Comparison of ENCODE assay signal across 1 cellular context in the genomic region with DNA sequence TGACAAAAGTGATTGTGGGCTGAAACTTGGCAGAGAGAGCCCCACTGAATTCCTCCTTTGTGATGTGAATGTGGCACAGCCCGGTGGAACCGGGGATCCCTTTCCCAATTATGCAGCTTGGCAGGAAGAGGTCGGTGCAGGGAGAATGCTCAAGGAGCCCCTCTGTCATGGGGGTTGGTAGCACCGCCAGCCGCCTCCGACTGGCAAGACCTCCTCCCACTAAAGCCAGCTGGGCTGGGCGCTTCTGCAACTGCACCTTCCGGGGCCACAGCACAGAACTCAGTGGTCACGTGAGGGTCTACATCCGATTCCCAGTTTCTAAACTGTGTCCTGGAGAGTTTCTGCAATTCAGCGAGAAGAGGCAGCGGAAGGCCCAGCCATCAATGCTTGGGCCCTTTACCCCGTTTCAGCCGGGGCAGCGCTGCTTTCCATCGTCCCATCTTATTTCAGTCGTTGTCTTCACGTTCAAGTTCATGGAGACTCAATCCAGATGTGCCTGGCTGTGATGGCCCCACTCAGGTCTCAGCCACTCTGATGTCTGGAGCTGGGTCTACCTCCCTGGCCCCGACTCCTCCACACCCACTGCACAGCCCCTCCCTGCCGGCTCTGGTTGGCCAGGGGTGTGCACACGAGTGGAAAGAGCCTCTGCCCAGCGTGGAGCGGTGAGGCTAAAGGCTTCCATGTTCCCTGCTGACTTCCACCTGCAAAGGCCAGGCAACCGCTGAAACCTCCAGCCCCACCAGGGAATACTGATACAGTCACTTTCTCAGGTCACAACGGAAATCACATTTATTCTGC.
TF ChIP-seq lines count a peak whose summit lies in the region.

No MANE protein-coding gene starts in this region.

TF ChIP-seq in HepG2, 621 proteins besides CTCF, POLR2A, EP300 and RAD21 (continued from another document):
- 0 out of 2 replicates have a peak, but pooled peaks have one; percentile 37 for TF ChIP-seq ZNF713 (CRISPR knock-in tag; IDR thresholded peaks at IDR 0.05)
- TF ChIP-seq ATF7-NPFF (CRISPR knock-in tag; IDR thresholded peaks at IDR 0.05; ENCODE audit: low read depth), result 0 out of 2 replicates have a peak, but pooled peaks have one; percentile 23
- TF ChIP-seq, protein P1, sequence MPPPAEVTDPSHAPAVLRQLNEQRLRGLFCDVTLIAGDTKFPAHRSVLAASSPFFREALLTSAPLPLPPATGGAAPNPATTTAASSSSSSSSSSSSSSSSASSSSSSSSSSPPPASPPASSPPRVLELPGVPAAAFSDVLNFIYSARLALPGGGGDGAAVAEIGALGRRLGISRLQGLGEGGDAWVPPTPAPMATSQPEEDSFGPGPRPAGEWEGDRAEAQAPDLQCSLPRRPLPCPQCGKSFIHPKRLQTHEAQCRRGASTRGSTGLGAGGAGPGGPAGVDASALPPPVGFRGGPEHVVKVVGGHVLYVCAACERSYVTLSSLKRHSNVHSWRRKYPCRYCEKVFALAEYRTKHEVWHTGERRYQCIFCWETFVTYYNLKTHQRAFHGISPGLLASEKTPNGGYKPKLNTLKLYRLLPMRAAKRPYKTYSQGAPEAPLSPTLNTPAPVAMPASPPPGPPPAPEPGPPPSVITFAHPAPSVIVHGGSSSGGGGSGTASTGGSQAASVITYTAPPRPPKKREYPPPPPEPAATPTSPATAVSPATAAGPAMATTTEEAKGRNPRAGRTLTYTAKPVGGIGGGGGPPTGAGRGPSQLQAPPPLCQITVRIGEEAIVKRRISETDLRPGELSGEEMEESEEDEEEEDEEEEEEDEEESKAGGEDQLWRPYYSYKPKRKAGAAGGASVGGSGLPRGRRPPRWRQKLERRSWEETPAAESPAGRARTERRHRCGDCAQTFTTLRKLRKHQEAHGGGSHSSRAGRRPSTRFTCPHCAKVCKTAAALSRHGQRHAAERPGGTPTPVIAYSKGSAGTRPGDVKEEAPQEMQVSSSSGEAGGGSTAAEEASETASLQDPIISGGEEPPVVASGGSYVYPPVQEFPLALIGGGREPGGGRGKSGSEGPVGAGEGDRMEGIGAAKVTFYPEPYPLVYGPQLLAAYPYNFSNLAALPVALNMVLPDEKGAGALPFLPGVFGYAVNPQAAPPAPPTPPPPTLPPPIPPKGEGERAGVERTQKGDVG (CRISPR knock-in tag; IDR thresholded peaks at IDR 0.05; ENCODE audit: borderline replicate concordance), result peak; percentile 81; the same call in 1 of the 2 replicates
